In the genomic region with DNA sequence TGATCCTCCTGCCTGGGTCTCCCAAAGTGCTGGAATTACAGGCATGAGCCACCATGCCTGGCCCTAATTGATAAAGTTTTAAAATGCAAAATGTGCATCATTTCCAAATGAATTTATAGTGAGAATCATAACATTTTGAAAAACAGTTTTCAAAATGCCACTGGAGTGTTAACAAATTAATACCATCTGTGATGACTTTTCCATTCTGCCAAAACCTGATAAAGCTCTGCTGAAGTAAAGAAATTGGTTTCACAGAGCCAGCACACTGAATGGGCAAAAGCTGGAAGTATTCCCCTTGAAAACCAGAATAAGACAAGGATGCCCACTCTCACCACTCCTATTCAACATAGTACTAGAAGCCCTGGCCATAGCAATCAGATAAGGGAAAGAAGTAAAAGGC, we compare ENCODE assay signal across 19 cellular contexts.
DNase-seq lines count a peak whose midpoint lies in the region; ATAC-seq, FAIRE-seq and TF ChIP-seq lines count a peak whose summit lies in the region.
"Had no signal": no experiment of that assay in that cellular context is flagged by ENCODE, and none has a peak within 500 bp of the region (broad histone marks: within the 10 kb centered on the region; RNA-seq: fewer than 3 reads in every experiment).

No MANE protein-coding gene starts in this region.

- TF ChIP-seq RAD21 in IMR-90 (IDR thresholded peaks at IDR 0.05; ENCODE audit: low read length), result no peak

- H3K4ac ChIP-seq in IMR-90 (ENCODE audit: low read depth, low read length), result peak overlapping the region; percentile 51; the same call in 1 of the 2 replicates

- no peak overlapping the region for H3K14ac ChIP-seq in IMR-90 (replicated peaks; ENCODE audit: low read depth, low read length)

- peaks cover 7% of the 10 kb centered on the region; the same call in 1 of the 2 replicates for H3K9me1 ChIP-seq in IMR-90 (ENCODE audit: insufficient read depth, low read length)
- no peaks in the 10 kb centered on the region for H3K9me1 ChIP-seq in endothelial cell of umbilical vein (replicated peaks; ENCODE audit: control insufficient read depth, extremely low read depth, insufficient read depth, low read length)

- H3K4me3 ChIP-seq in IMR-90 (ENCODE audit: insufficient read depth, low read depth, low read length) (no peak overlapping the region), endothelial cell of umbilical vein (replicated peaks in 1 of 3; ENCODE audit: insufficient read depth in 1 of 3, low read depth in 1 of 3, low read length in 3 of 3) (no peak overlapping the region), fibroblast of the aortic adventitia (ENCODE audit: low read depth, low read length) (no peak overlapping the region), mucosa of descending colon (no peak overlapping the region)
- H3K4me3 ChIP-seq: BLaER1, GM23338 had no signal

- H2AK5ac ChIP-seq in IMR-90 (ENCODE audit: low read depth, low read length), result no peak overlapping the region

- H3K4me2 ChIP-seq in IMR-90 (ENCODE audit: low read depth, low read length) (no peak overlapping the region), endothelial cell of umbilical vein (ENCODE audit: insufficient read depth, low read length) (no peak overlapping the region)
- H3K4me2 ChIP-seq: BLaER1, GM23338 had no signal

- H3K9ac ChIP-seq in IMR-90 (ENCODE audit: low read depth, low read length) (no peak overlapping the region), endothelial cell of umbilical vein (replicated peaks; ENCODE audit: extremely low read depth, insufficient read depth, low read length) (no peak overlapping the region)
- H3K9ac ChIP-seq: BLaER1 had no signal

- H3K79me1 ChIP-seq in IMR-90 (ENCODE audit: low read depth in 1 of 2, low read length in 2 of 2), result peaks cover 0 to 7% of the 10 kb centered on the region in 2 experiments; a peak in 1 of 4 replicates

- intact Hi-C loops in IMR-90 (cut with micrococcal nuclease) (no loop called here), endothelial cell of umbilical vein (cut with micrococcal nuclease) (no loop called here), mucosa of descending colon (cut with DNase I, micrococcal nuclease) (no loop called here)

- BruUV-seq in IMR-90 (replicated peaks; lab: Mats Ljungman, UMichigan) (no TSS peak), endothelial cell of umbilical vein (replicated peaks; lab: Mats Ljungman, UMichigan) (no TSS peak)

- no peaks in the 10 kb centered on the region for H3K79me2 ChIP-seq in endothelial cell of umbilical vein (ENCODE audit: control insufficient read depth, insufficient read depth, low read length)

- TF ChIP-seq CTCF in IMR-90 (conservative IDR thresholded peaks at IDR 0.05; ENCODE audit: low read depth, low read length) (no peak), endothelial cell of umbilical vein (IDR thresholded peaks at IDR 0.05; ENCODE audit: extremely low read depth in 1 of 2, insufficient read depth in 1 of 2, low read depth in 1 of 2, low read length in 2 of 2) (no peak), fibroblast of the aortic adventitia (IDR thresholded peaks at IDR 0.05; ENCODE audit: insufficient read depth, low read length) (no peak), mucosa of descending colon (IDR thresholded peaks at IDR 0.05) (no peak)

- no peak overlapping the region for H4K8ac ChIP-seq in IMR-90 (ENCODE audit: low read depth in 2 of 2, low read length in 2 of 2)

- no peaks in the 10 kb centered on the region for H3K27me3 ChIP-seq in IMR-90 (ENCODE audit: control insufficient read depth, insufficient read depth, low read length)
- no peaks in the 10 kb centered on the region for H3K27me3 ChIP-seq in endothelial cell of umbilical vein (ENCODE audit: control insufficient read depth in 2 of 2, insufficient read depth in 2 of 2, low read length in 2 of 2)
- H3K27me3 ChIP-seq: BLaER1 had no signal

- H3K36me3 ChIP-seq in IMR-90 (ENCODE audit: control insufficient read depth, insufficient read depth, low read length) (no peaks in the 10 kb centered on the region), endothelial cell of umbilical vein (ENCODE audit: control insufficient read depth in 2 of 2, extremely low read depth in 1 of 2, insufficient read depth in 2 of 2, low read length in 2 of 2) (no peaks in the 10 kb centered on the region), mucosa of descending colon (ENCODE audit: low read depth) (no peaks in the 10 kb centered on the region)
- H3K36me3 ChIP-seq: BLaER1 had no signal

- H4K5ac ChIP-seq in IMR-90 (ENCODE audit: low read depth, low read length), result no peak overlapping the region

- H3K23ac ChIP-seq in IMR-90 (ENCODE audit: low read depth, low read length), result no peak overlapping the region

- no peak overlapping the region for H3K18ac ChIP-seq in IMR-90 (ENCODE audit: low read depth, low read length)

- peak; percentile 15 for FAIRE-seq in endothelial cell of umbilical vein (lab: Jason Lieb, UNC)
- FAIRE-seq: GM12892, GM18507, HepG2 had no signal

- CTCF ChIA-PET in IMR-90 (lab: Yijun Ruan, JAX) (interaction anchor here (0.8 kb wide), 1 partner anchor 9 kb away, joined by 3 read pairs; no protein-coding TSS in a partner anchor), endothelial cell of umbilical vein (lab: Charles Lee) (interaction anchor here (1.9 kb wide), 1 partner anchor 9 kb away, joined by 6 read pairs; no protein-coding TSS in a partner anchor)

- no peak overlapping the region for H2BK5ac ChIP-seq in IMR-90 (ENCODE audit: low read depth, low read length, poor library complexity, severe bottlenecking)

- no peak overlapping the region for H3K56ac ChIP-seq in IMR-90 (ENCODE audit: extremely low read depth, insufficient read depth, low read length)

- in situ Hi-C loops in IMR-90 (cut with MboI; ENCODE audit: low sequenced_read_pairs), result no loop called here

- H2BK120ac ChIP-seq in IMR-90 (ENCODE audit: low read depth, low read length), result peak overlapping the region; percentile 45; the same call in 1 of the 2 replicates

- DNase-seq in IMR-90, result no peak
- no peak for DNase-seq in endothelial cell of umbilical vein (ENCODE audit: low read depth, low spot score)
- peak; percentile 37 for DNase-seq in fibroblast of the aortic adventitia (ENCODE audit: low read depth)
- no peak for DNase-seq in foreskin melanocyte
- no peak for DNase-seq in mucosa of descending colon
- no peak for DNase-seq in activated CD4-positive, alpha-beta T cell treated with anti-CD3 and anti-CD28 coated beads, Interleukin-2, amount 50 U/mL, for 1 hour
- DNase-seq: ACHN; CD4-positive, alpha-beta memory T cell; DMS153; DMS79; GDM1; H7; HFFc6 had no signal

- H2AK9ac ChIP-seq in IMR-90 (replicated peaks; ENCODE audit: low read depth, low read length, poor library complexity), result no peak overlapping the region

- dilution Hi-C loops in IMR-90 (cut with HindIII; ENCODE audit: low sequenced_read_pairs, unreplicated experiment), result no loop called here
- dilution Hi-C loops in endothelial cell of umbilical vein (cut with MboI; ENCODE audit: extremely low pct_ligation_motif_present, low sequenced_read_pairs), result no loop called here

- H2AFZ ChIP-seq in IMR-90 (replicated peaks; ENCODE audit: low read length, poor library complexity), result no peak overlapping the region
- no peak overlapping the region for H2AFZ ChIP-seq in endothelial cell of umbilical vein (ENCODE audit: low read depth, low read length)
- H2AFZ ChIP-seq: GM23338 had no signal

- no peak for TF ChIP-seq POLR2A in IMR-90 (IDR thresholded peaks at IDR 0.05; ENCODE audit: low read depth, low read length)
- TF ChIP-seq POLR2A in endothelial cell of umbilical vein (IDR thresholded peaks at IDR 0.05; ENCODE audit: low read depth, low read length), result no peak

- H4K91ac ChIP-seq in IMR-90 (ENCODE audit: insufficient read depth, low read depth, low read length), result no peak overlapping the region; the same call in 1 of the 2 replicates

- no peak overlapping the region for H3K27ac ChIP-seq in IMR-90 (ENCODE audit: insufficient read depth, low read length)
- no peak overlapping the region for H3K27ac ChIP-seq in endothelial cell of umbilical vein (ENCODE audit: insufficient read depth, low read depth, low read length)
- H3K27ac ChIP-seq: BLaER1 had no signal

- H2BK20ac ChIP-seq in IMR-90 (ENCODE audit: low read depth, low read length), result peak overlapping the region; percentile 53; the same call in 1 of the 2 replicates

- POLR2A ChIA-PET in IMR-90 (lab: Charles Lee; ENCODE audit: unreplicated experiment), result no interaction called here
- POLR2A ChIA-PET in endothelial cell of umbilical vein (lab: Charles Lee), result no interaction called here

- H4K20me1 ChIP-seq in IMR-90 (ENCODE audit: insufficient read depth, low read length), result no peaks in the 10 kb centered on the region
- H4K20me1 ChIP-seq in endothelial cell of umbilical vein (replicated peaks; ENCODE audit: control insufficient read depth, extremely low read depth, insufficient read depth, low read length), result no peaks in the 10 kb centered on the region
- H4K20me1 ChIP-seq: BLaER1 had no signal

- ATAC-seq in IMR-90 (ENCODE audit: low read depth) (no peak), mucosa of descending colon (no peak)
- ATAC-seq: GM23338, HCT116, HepG2 had no signal

- H2BK15ac ChIP-seq in IMR-90 (ENCODE audit: low read depth, low read length), result no peak overlapping the region

- peaks cover 3% of the 10 kb centered on the region; the same call in 1 of the 2 replicates for H3K9me3 ChIP-seq in IMR-90 (ENCODE audit: control insufficient read depth, insufficient read depth, low read length)
- H3K9me3 ChIP-seq in endothelial cell of umbilical vein (replicated peaks; ENCODE audit: control insufficient read depth, insufficient read depth, low read length), result no peaks in the 10 kb centered on the region
- H3K9me3 ChIP-seq in mucosa of descending colon, result no peaks in the 10 kb centered on the region

- H3K4me1 ChIP-seq in IMR-90 (ENCODE audit: control insufficient read depth, insufficient read depth, low read length) (peaks cover 4% of the 10 kb centered on the region), endothelial cell of umbilical vein (ENCODE audit: control insufficient read depth, extremely low read depth, insufficient read depth, low read length) (peaks cover 8% of the 10 kb centered on the region), mucosa of descending colon (ENCODE audit: low read depth) (no peaks in the 10 kb centered on the region)
- H3K4me1 ChIP-seq: BLaER1 had no signal

TF ChIP-seq in IMR-90, 13 proteins besides CTCF, POLR2A, EP300 and RAD21 (continues in another document):
- TF ChIP-seq CHD1 (IDR thresholded peaks at IDR 0.05; ENCODE audit: low read depth, low read length) (no peak), RFX5 (IDR thresholded peaks at IDR 0.05; ENCODE audit: low read depth, low read length) (no peak), RCOR1 (IDR thresholded peaks at IDR 0.05; ENCODE audit: insufficient replicate concordance, low read length) (no peak), CEBPB (IDR thresholded peaks at IDR 0.05; ENCODE audit: low read depth, low read length) (no peak)

TF ChIP-seq in endothelial cell of umbilical vein, 7 proteins besides CTCF, POLR2A, EP300 and RAD21 (continues in another document):
- TF ChIP-seq FOS (IDR thresholded peaks at IDR 0.05; ENCODE audit: borderline replicate concordance, insufficient read depth, low read length), result no peak
- no peak for TF ChIP-seq POLR2AphosphoS5 (IDR thresholded peaks at IDR 0.05; ENCODE audit: insufficient read depth, low read depth, low read length)
- TF ChIP-seq EZH2 (IDR thresholded peaks at IDR 0.05; ENCODE audit: borderline replicate concordance, low read depth, low read length, severe bottlenecking), result no peak
- TF ChIP-seq GATA2 (IDR thresholded peaks at IDR 0.05; ENCODE audit: insufficient read depth, insufficient read length, low read depth, low read length), result no peak
